Comparison of ENCODE assay signal across 27 cellular contexts in genomic region chr20:2168946-2169345, GRCh38.
"Had no signal": no experiment of that assay in that cellular context is flagged by ENCODE, and none has a peak within 500 bp of the region (broad histone marks: within the 10 kb centered on the region; RNA-seq: fewer than 3 reads in every experiment).

No MANE protein-coding gene starts in this region.

- H3K36me3 ChIP-seq: brain microvascular endothelial cell had no signal

- H3K9me3 Mint-ChIP-seq: activated CD4-positive, alpha-beta memory T cell treated with anti-CD3 and anti-CD28 coated beads for 36 hours; activated CD4-positive, alpha-beta T cell treated with anti-CD3 and anti-CD28 coated beads, Interleukin-2, amount 10 ng/mL, durations not matched to agents 24 days and 14 days; activated T-cell treated with anti-CD3 and anti-CD28 coated beads, Interleukin-2, amount 50 U/mL, for 4 hours; activated T-helper 17 cell treated with anti-CD3 and anti-CD28 coated beads, Interleukin-2, amount 50 U/mL, for 72 hours; central memory CD8-positive, alpha-beta T cell; dendritic cell treated with granulocyte-macrophage colony-stimulating factor and Interleukin-4, amounts not matched to agents 40 ng/mL and 50 ng/mL, for 4 days; endodermal cell had no signal

- H3K27ac Mint-ChIP-seq: activated CD4-positive, alpha-beta memory T cell treated with anti-CD3 and anti-CD28 coated beads for 36 hours; activated CD4-positive, alpha-beta T cell treated with anti-CD3 and anti-CD28 coated beads for 36 hours; activated CD4-positive, alpha-beta T cell treated with anti-CD3 and anti-CD28 coated beads, Interleukin-2, amount 10 ng/mL, durations not matched to agents 24 days and 14 days; activated CD8-positive, alpha-beta T cell treated with anti-CD3 and anti-CD28 coated beads, Interleukin-2, amount 10 ng/mL, durations not matched to agents 7 days and 5 days; activated naive CD8-positive, alpha-beta T cell; activated T-helper 17 cell treated with anti-CD3 and anti-CD28 coated beads, Interleukin-2, amount 50 U/mL, for 72 hours; dendritic cell treated with granulocyte-macrophage colony-stimulating factor and Interleukin-4, amounts not matched to agents 40 ng/mL and 50 ng/mL, for 4 days; endodermal cell had no signal

- H3K4me3 Mint-ChIP-seq: activated CD4-positive, alpha-beta memory T cell treated with anti-CD3 and anti-CD28 coated beads for 36 hours; activated CD4-positive, alpha-beta T cell treated with anti-CD3 and anti-CD28 coated beads for 36 hours; activated CD4-positive, alpha-beta T cell treated with anti-CD3 and anti-CD28 coated beads, Interleukin-2, amount 10 ng/mL, durations not matched to agents 24 days and 14 days; activated CD8-positive, alpha-beta T cell treated with anti-CD3 and anti-CD28 coated beads, Interleukin-2, amount 10 ng/mL, durations not matched to agents 7 days and 5 days; activated naive CD8-positive, alpha-beta T cell; activated T-cell treated with anti-CD3 and anti-CD28 coated beads, Interleukin-2, amount 50 U/mL, for 4 hours; activated T-helper 17 cell treated with anti-CD3 and anti-CD28 coated beads, Interleukin-2, amount 50 U/mL, for 72 hours; central memory CD8-positive, alpha-beta T cell; dendritic cell treated with granulocyte-macrophage colony-stimulating factor and Interleukin-4, amounts not matched to agents 40 ng/mL and 50 ng/mL, for 4 days; endodermal cell had no signal

- H3K27ac ChIP-seq: brain microvascular endothelial cell, coronary artery, dorsolateral prefrontal cortex had no signal

- H3K36me3 Mint-ChIP-seq: activated CD4-positive, alpha-beta memory T cell treated with anti-CD3 and anti-CD28 coated beads for 36 hours; activated naive CD8-positive, alpha-beta T cell had no signal

- FAIRE-seq: astrocyte, frontal cortex had no signal

- H3K27me3 ChIP-seq: brain microvascular endothelial cell, dorsolateral prefrontal cortex had no signal

- DNase-seq: activated CD4-positive, alpha-beta memory T cell treated with anti-CD3 and anti-CD28 coated beads for 36 hours; activated CD4-positive, alpha-beta T cell treated with anti-CD3 and anti-CD28 coated beads for 36 hours; activated CD4-positive, alpha-beta T cell treated with anti-CD3 and anti-CD28 coated beads, Interleukin-2, amount 10 ng/mL, durations not matched to agents 24 days and 14 days; activated CD4-positive, CD25-positive, alpha-beta regulatory T cell; activated CD4-positive, CD25-positive, alpha-beta regulatory T cell treated with anti-CD3 and anti-CD28 coated beads, Interleukin-2, amount 50 U/mL, for 72 hours; activated CD8-positive, alpha-beta T cell treated with anti-CD3 and anti-CD28 coated beads, Interleukin-2, amount 10 ng/mL, durations not matched to agents 7 days and 5 days; activated effector memory CD4-positive, alpha-beta T cell treated with Interleukin-2 at 50 U/mL for 16 hours; activated gamma-delta T cell treated with Interleukin-2 at 50 U/mL for 16 hours; activated naive CD4-positive, alpha-beta T cell treated with anti-CD3 and anti-CD28 coated beads, Interleukin-2, amount 50 U/mL, for 16 hours; activated naive CD4-positive, alpha-beta T cell treated with Interleukin-2 at 50 U/mL for 16 hours; activated T-cell treated with anti-CD3 and anti-CD28 coated beads, Interleukin-2, amount 50 U/mL, for 4 hours; amniotic stem cell; anterior cingulate cortex; brain microvascular endothelial cell; dorsolateral prefrontal cortex; effector memory CD4-positive, alpha-beta T cell; endodermal cell; foreskin fibroblast; T-helper 2 cell had no signal

- H3K4me3 ChIP-seq: coronary artery, dorsolateral prefrontal cortex had no signal

- ATAC-seq: activated CD4-positive, alpha-beta T cell treated with anti-CD3 and anti-CD28 coated beads for 36 hours; activated CD8-positive, alpha-beta T cell treated with anti-CD3 and anti-CD28 coated beads, Interleukin-2, amount 10 ng/mL, durations not matched to agents 7 days and 5 days; activated T-cell treated with anti-CD3 and anti-CD28 coated beads, Interleukin-2, amount 50 U/mL, for 4 hours; activated T-helper 17 cell treated with anti-CD3 and anti-CD28 coated beads, Interleukin-2, amount 50 U/mL, for 72 hours; esophagus mucosa had no signal
